ENCODE assay signal across 8 cellular contexts in the genomic region with DNA sequence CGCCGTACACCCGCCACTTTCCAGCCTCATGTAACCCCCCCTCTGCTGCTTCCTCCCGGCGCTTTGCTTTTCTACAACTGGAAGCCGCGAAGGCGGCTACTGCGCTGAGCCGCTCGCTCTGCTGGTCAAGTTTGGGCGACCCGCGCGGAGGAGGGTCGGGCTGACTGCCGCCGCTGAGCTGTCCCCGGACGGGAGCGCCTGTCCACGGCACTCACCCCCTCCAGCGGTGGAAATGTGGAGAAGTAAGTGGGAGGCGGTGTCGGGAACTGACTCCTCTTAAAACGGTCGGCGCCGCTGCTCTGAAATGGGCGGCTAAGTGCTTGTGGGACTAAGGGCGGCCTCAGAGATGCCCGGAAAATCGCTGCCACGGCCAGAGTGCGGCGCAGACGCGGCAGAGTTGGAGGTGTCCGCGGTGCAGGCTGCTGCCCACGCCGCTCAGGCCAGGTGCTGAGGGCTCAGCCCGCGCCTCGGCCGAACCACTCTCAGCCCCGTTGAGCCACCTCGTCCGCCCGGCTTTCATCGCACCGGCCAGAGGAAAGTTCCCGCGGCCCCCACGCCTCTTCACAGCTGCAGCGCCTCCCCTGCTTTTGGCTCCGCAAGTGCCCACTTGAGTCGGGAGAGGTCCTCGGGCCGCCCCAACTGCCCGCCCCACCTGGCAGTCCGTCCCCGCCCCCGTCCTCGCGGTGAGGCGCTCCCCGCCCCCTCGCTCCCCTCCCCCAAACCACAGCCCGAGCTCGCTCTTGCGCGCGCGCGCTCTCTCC. TPM values are rescaled to one million over a fixed set of nuclear protein-coding genes. Genes with fewer than 3 reads are reported as not detected.
A peak's percentile ranks its signal among the peaks of the same experiment; 100 is the strongest.
DNase-seq lines count a peak whose midpoint lies in the region; ATAC-seq and TF ChIP-seq lines count a peak whose summit lies in the region.

No MANE protein-coding gene starts in this region.

- peaks cover 10% of the 10 kb centered on the region for H3K4me1 ChIP-seq in CD4-positive, CD25-positive, alpha-beta regulatory T cell (ENCODE audit: control insufficient read depth, insufficient read depth, low read length, poor library complexity, severe bottlenecking)

- peaks cover 0 to 8% (median 4%) of the 10 kb centered on the region in 4 donors for H3K4me1 Mint-ChIP-seq in CD4-positive, CD25-positive, alpha-beta regulatory T cell

- H3K4me3 Mint-ChIP-seq in CD4-positive, CD25-positive, alpha-beta regulatory T cell = peak overlapping the region in 3 of 4 donors; percentile 22 to 52 (median 51)

- no peak for TF ChIP-seq POLR2A in lower leg skin (IDR thresholded peaks at IDR 0.05)

- peaks cover 0 to 3% of the 10 kb centered on the region in 2 experiments for H3K9me3 ChIP-seq in CD4-positive, CD25-positive, alpha-beta regulatory T cell (ENCODE audit: control insufficient read depth in 2 of 2, low read length in 2 of 2)

- no peaks in the 10 kb centered on the region for H3K36me3 ChIP-seq in CD4-positive, CD25-positive, alpha-beta regulatory T cell (ENCODE audit: control insufficient read depth, insufficient read depth, low read length)

- intact Hi-C loops in lower leg skin (cut with DNase I; ENCODE audit: low total_unique reads) = no loop called here

- TF ChIP-seq CTCF in lower leg skin (IDR thresholded peaks at IDR 0.05) = no peak

- H3K4me3 ChIP-seq in CD4-positive, CD25-positive, alpha-beta regulatory T cell (ENCODE audit: low read depth, low read length) = no peak overlapping the region
- H3K4me3 ChIP-seq in lower leg skin (ENCODE audit: low read depth, poor library complexity, severe bottlenecking) = peak overlapping the region; percentile 45

- WGBS in lower leg skin, 2 donors = 1 to 2% methylated on average over 42 to 44 of the region's 76 CpGs

- DNase-seq in CD4-positive, CD25-positive, alpha-beta regulatory T cell = peak in 1 of 3 donors; percentile 11
- peak; percentile 43 to 90 for DNase-seq in SHP77 (lab: John Stamatoyannopoulos, UW)
- peak; percentile 6 to 50 for DNase-seq in dermis microvascular lymphatic vessel endothelial cell (ENCODE audit: low read depth in 2 of 2)
- DNase-seq in lower leg skin (ENCODE audit: low spot score in 2 of 2) = peak in 1 of 2 donors; percentile 84
- peak in 15 of 49 donors; percentile 7 to 76 (median 17) for DNase-seq in substantia nigra (lab: John Stamatoyannopoulos, UW)

- H3K27ac Mint-ChIP-seq in CD4-positive, CD25-positive, alpha-beta regulatory T cell = no peak overlapping the region

- H3K9me3 Mint-ChIP-seq in CD4-positive, CD25-positive, alpha-beta regulatory T cell = peaks cover 0 to 6% (median 0%) of the 10 kb centered on the region in 7 donors

- peaks cover 17% of the 10 kb centered on the region for H3K27me3 ChIP-seq in CD4-positive, CD25-positive, alpha-beta regulatory T cell (ENCODE audit: control insufficient read depth, insufficient read depth, low read length)

- ATAC-seq in CD4-positive, CD25-positive, alpha-beta regulatory T cell (ENCODE audit: low read depth in 2 of 2) = no peak
- ATAC-seq in GM19023 (IDR thresholded peaks at IDR 0.05; ENCODE audit: unreplicated experiment) = peak; percentile 23
- ATAC-seq in HG03196 (IDR thresholded peaks at IDR 0.05; ENCODE audit: unreplicated experiment) = peak; percentile 22
- ATAC-seq in GM19324 (IDR thresholded peaks at IDR 0.05; ENCODE audit: low FRiP score, unreplicated experiment) = no peak

- H3K36me3 Mint-ChIP-seq in CD4-positive, CD25-positive, alpha-beta regulatory T cell = no peaks in the 10 kb centered on the region

- H3K27ac ChIP-seq in CD4-positive, CD25-positive, alpha-beta regulatory T cell (ENCODE audit: insufficient read depth, low read length, poor library complexity, severe bottlenecking) = no peak overlapping the region
- peak overlapping the region; percentile 17 for H3K27ac ChIP-seq in substantia nigra (ENCODE audit: low read depth, low read length, poor library complexity, severe bottlenecking)

- H3K27me3 Mint-ChIP-seq in CD4-positive, CD25-positive, alpha-beta regulatory T cell = peaks cover 28% of the 10 kb centered on the region

RNA-seq across cellular contexts. Expression of a gene that starts 0.4 kb away (rescaled TPM):
- not detected for total RNA-seq in CD4-positive, CD25-positive, alpha-beta regulatory T cell
- not detected for polyA plus RNA-seq in CD4-positive, CD25-positive, alpha-beta regulatory T cell
- total RNA-seq in dermis microvascular lymphatic vessel endothelial cell (under 0.01 TPM in 2 replicates), lower leg skin (under 1 TPM in 1 of 4 donors, not detected in 3; 0.23 TPM)

Comparison
In these comparisons a context has a peak if more than half of its experiments do, and no peak if none do; other contexts are left out.
1. ATAC-seq: peak in GM19023 (single experiment) and HG03196 (single experiment); none in CD4-positive, CD25-positive, alpha-beta regulatory T cell (0 of 2) and GM19324 (single experiment).